In genomic region chr3:171281256-171281655, GRCh38 we compare ENCODE assay signal across 19 cellular contexts.
DNase-seq lines count a peak whose midpoint lies in the region; ATAC-seq and TF ChIP-seq lines count a peak whose summit lies in the region.
"Had no signal": no experiment of that assay in that cellular context is flagged by ENCODE, and none has a peak within 500 bp of the region (broad histone marks: within the 10 kb centered on the region; RNA-seq: fewer than 3 reads in every experiment).

No MANE protein-coding gene starts in this region.

- H3K4me1 Mint-ChIP-seq in MCF 10A (ENCODE audit: insufficient read depth, unreplicated experiment) = peaks cover 34% of the 10 kb centered on the region

- H3K4me3 ChIP-seq in mammary epithelial cell (replicated peaks in 1 of 3; ENCODE audit: insufficient read depth in 1 of 3, low read depth in 2 of 3, low read length in 3 of 3) (no peak overlapping the region), esophagus muscularis mucosa (no peak overlapping the region), skeletal muscle tissue (ENCODE audit: low read length in 3 of 3) (no peak overlapping the region)
- H3K4me3 ChIP-seq: MG63 had no signal

- H3K79me2 ChIP-seq in mammary epithelial cell (ENCODE audit: insufficient read depth, low read length) = no peaks in the 10 kb centered on the region

- H3K27me3 Mint-ChIP-seq in MCF 10A (ENCODE audit: insufficient read depth, unreplicated experiment) = no peaks in the 10 kb centered on the region

- H3K4me1 ChIP-seq in mammary epithelial cell (ENCODE audit: insufficient read depth, low read length) (peaks cover 26% of the 10 kb centered on the region), esophagus muscularis mucosa (peaks cover 32 to 73% (median 66%) of the 10 kb centered on the region in 4 donors), skeletal muscle tissue (ENCODE audit: control insufficient read depth in 3 of 3, insufficient read depth in 3 of 3, low read length in 3 of 3) (peaks cover 30 to 41% (median 36%) of the 10 kb centered on the region in 3 donors)

- CTCF ChIA-PET in MCF 10A (lab: Yijun Ruan, JAX) = interaction anchor here (0.6 to 1.2 kb wide), 3 partner anchors 188 to 365 kb away, joined by 3 read pairs; no protein-coding TSS in a partner anchor
- CTCF ChIA-PET in mammary epithelial cell (lab: Charles Lee; ENCODE audit: low non-redundant PET) = no interaction called here

- POLR2A ChIA-PET in MCF 10A (lab: Yijun Ruan, JAX) = interaction anchor here (0.6 to 2.2 kb wide), 4 partner anchors 11 to 815 kb away, joined by 3 to 11 read pairs (median 6); no protein-coding TSS in a partner anchor

- H3K4me3 Mint-ChIP-seq in MCF 10A (ENCODE audit: unreplicated experiment) = no peak overlapping the region
- H3K4me3 Mint-ChIP-seq: CD8-positive, alpha-beta T cell had no signal

- no peak for TF ChIP-seq POLR2A in esophagus muscularis mucosa (IDR thresholded peaks at IDR 0.05; ENCODE audit: low read depth)

- in situ Hi-C loops in mammary epithelial cell (cut with MboI; ENCODE audit: low sequenced_read_pairs in 2 of 2) = no loop called here

- H3K27ac ChIP-seq in mammary epithelial cell (ENCODE audit: insufficient read depth, low read depth, low read length) (no peak overlapping the region), angular gyrus (ENCODE audit: low read depth, low read length) (peak overlapping the region; percentile 16), esophagus muscularis mucosa (replicated peaks in 1 of 4) (peak overlapping the region; percentile 66 to 79 (median 76)), skeletal muscle tissue (ENCODE audit: low read depth, low read length) (peak overlapping the region; percentile 49)
- H3K27ac ChIP-seq: RWPE1 had no signal

- BruUV-seq in MCF 10A (replicated peaks; lab: Mats Ljungman, UMichigan) = no TSS peak
- no TSS peak for BruUV-seq in mammary epithelial cell (replicated peaks; lab: Mats Ljungman, UMichigan)

- ATAC-seq in HG02938 (IDR thresholded peaks at IDR 0.05; ENCODE audit: unreplicated experiment) = no peak
- ATAC-seq: CD8-positive, alpha-beta T cell had no signal

- TF ChIP-seq EP300 in esophagus muscularis mucosa (IDR thresholded peaks at IDR 0.05) = no peak

- intact Hi-C loops in MCF 10A (cut with micrococcal nuclease) (loop anchor here (5.0 kb wide), 1 partner anchor 89 kb away; no protein-coding TSS in a partner anchor), mammary epithelial cell (cut with micrococcal nuclease) (no loop called here), esophagus muscularis mucosa (cut with DNase I) (no loop called here)

- peak overlapping the region; percentile 39 for H3K27ac Mint-ChIP-seq in MCF 10A (ENCODE audit: low read depth, unreplicated experiment)
- H3K27ac Mint-ChIP-seq: CD8-positive, alpha-beta T cell had no signal

- H3K4me2 ChIP-seq in mammary epithelial cell (ENCODE audit: insufficient read depth, low read depth, low read length) = no peak overlapping the region

- H3K36me3 Mint-ChIP-seq in MCF 10A (ENCODE audit: insufficient read depth, unreplicated experiment) = no peaks in the 10 kb centered on the region

- H4K20me1 ChIP-seq in mammary epithelial cell (ENCODE audit: insufficient read depth, low read length) = no peaks in the 10 kb centered on the region

- DNase-seq in MCF 10A (ENCODE audit: unreplicated experiment) = no peak
- DNase-seq in mammary epithelial cell = no peak
- DNase-seq in esophagus muscularis mucosa (ENCODE audit: extremely low spot score) = no peak
- DNase-seq in DMS53 treated with DMSO at 0.1 percent for 48 hours (lab: John Stamatoyannopoulos, UW; ENCODE audit: unreplicated experiment) = no peak
- no peak for DNase-seq in COLO829 (ENCODE audit: low spot score)
- DNase-seq: AML-193; Calu3; CD8-positive, alpha-beta T cell; GDM1; Kasumi-1; MG63; NCI-H1417 treated with DMSO at 0.1 percent for 48 hours; NCI-H187; NCI-H748 treated with DMSO at 0.1 percent for 48 hours; SIG-M5 had no signal

- H2AFZ ChIP-seq in mammary epithelial cell (ENCODE audit: low read depth, low read length) = no peak overlapping the region

- dilution Hi-C loops in mammary epithelial cell (cut with HindIII; ENCODE audit: low sequenced_read_pairs) = no loop called here

- no peak for TF ChIP-seq CTCF in MCF 10A (IDR thresholded peaks at IDR 0.05; ENCODE audit: unreplicated experiment)
- TF ChIP-seq CTCF in mammary epithelial cell (conservative IDR thresholded peaks at IDR 0.05 in 1 of 2, IDR thresholded peaks at IDR 0.05 in 1 of 2; ENCODE audit: extremely low read depth in 1 of 2, insufficient read depth in 1 of 2, low read depth in 1 of 2, low read length in 2 of 2) = no peak
- no peak for TF ChIP-seq CTCF in esophagus muscularis mucosa (IDR thresholded peaks at IDR 0.05)

- no peaks in the 10 kb centered on the region for H3K36me3 ChIP-seq in mammary epithelial cell (ENCODE audit: insufficient read depth, low read length)
- no peaks in the 10 kb centered on the region for H3K36me3 ChIP-seq in esophagus muscularis mucosa
- H3K36me3 ChIP-seq in skeletal muscle tissue (ENCODE audit: control insufficient read depth in 3 of 3, insufficient read depth in 3 of 3, low read length in 3 of 3) = no peaks in the 10 kb centered on the region
- H3K36me3 ChIP-seq: MG63 had no signal

- H3K9me3 ChIP-seq in mammary epithelial cell (replicated peaks; ENCODE audit: insufficient read depth, low read length) = no peaks in the 10 kb centered on the region
- H3K9me3 ChIP-seq in esophagus muscularis mucosa = no peaks in the 10 kb centered on the region
- H3K9me3 ChIP-seq in skeletal muscle tissue (ENCODE audit: control insufficient read depth in 3 of 3, low read length in 3 of 3) = no peaks in the 10 kb centered on the region
- H3K9me3 ChIP-seq: MG63 had no signal

- no peaks in the 10 kb centered on the region for H3K9me3 Mint-ChIP-seq in MCF 10A (ENCODE audit: unreplicated experiment)
- H3K9me3 Mint-ChIP-seq: CD8-positive, alpha-beta T cell had no signal

- H3K9ac ChIP-seq in mammary epithelial cell (ENCODE audit: insufficient read depth, low read length) (no peak overlapping the region), skeletal muscle tissue (ENCODE audit: low read depth in 1 of 3, low read length in 3 of 3) (no peak overlapping the region)

- no peaks in the 10 kb centered on the region for H3K27me3 ChIP-seq in mammary epithelial cell (ENCODE audit: insufficient read depth, low read length)
- no peaks in the 10 kb centered on the region for H3K27me3 ChIP-seq in esophagus muscularis mucosa
- no peaks in the 10 kb centered on the region for H3K27me3 ChIP-seq in skeletal muscle tissue (ENCODE audit: control insufficient read depth in 3 of 3, insufficient read depth in 3 of 3, low read length in 3 of 3)
- H3K27me3 ChIP-seq: MG63 had no signal
